ENCODE assay signal across 8 cellular contexts in the genomic region with DNA sequence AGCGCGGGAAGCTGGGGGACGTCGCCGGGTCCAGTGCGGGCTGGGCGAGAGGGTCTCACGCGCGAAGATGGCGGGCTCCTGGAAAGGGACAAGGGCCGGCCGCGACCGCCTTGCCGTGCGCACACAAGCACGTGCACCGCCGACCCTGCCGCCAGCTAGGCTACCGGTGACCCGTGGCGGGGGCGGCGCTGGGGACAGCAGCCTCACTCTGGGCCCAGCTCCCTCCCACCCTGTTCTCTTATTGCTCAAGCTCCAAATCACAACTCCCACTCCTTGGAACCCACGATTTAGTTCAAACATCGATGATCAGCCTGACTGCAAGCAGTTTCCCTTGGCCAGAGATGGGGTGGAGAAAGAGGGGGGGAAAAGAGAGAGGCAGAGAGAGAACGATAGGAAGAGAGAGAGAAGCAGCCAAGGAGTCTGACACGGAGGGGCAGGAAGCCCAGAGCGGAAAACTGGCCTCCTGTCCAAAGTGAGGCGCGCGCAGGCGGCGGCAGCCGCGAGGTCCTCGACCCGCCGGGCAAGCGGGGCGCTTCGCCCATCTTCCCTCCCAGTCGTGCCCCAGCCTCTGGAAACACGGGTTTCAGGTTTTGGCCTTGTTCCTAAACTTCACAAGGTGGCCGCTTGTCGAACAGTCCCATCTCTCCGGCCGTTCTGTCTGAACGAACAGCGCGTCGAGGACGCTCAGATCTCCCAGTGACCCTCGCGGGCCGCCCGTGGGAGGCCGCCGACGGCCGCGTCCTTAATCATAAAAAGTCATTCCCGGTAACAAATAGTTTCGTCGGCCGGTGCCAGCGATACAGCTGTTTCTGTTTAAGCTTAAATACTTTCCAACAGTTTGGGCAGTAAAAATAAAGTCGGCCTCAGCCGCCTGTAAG. TPM values are rescaled to one million over a fixed set of nuclear protein-coding genes. Genes with fewer than 3 reads are reported as not detected.
DNase-seq lines count a peak whose midpoint lies in the region; ATAC-seq, FAIRE-seq and TF ChIP-seq lines count a peak whose summit lies in the region.
"Had no signal": no experiment of that assay in that cellular context is flagged by ENCODE, and none has a peak within 500 bp of the region (broad histone marks: within the 10 kb centered on the region; RNA-seq: fewer than 3 reads in every experiment).

No MANE protein-coding gene starts in this region.

- TF ChIP-seq CTCF in GM06990 (IDR thresholded peaks at IDR 0.05; ENCODE audit: insufficient read depth, low read length, poor library complexity, severe bottlenecking) (no peak), PC-3 (conservative IDR thresholded peaks at IDR 0.05; ENCODE audit: low read depth, low read length) (no peak), epithelial cell of proximal tubule (conservative IDR thresholded peaks at IDR 0.05; ENCODE audit: low read depth, low read length) (no peak), prostate gland (IDR thresholded peaks at IDR 0.05) (no peak)

- H3K36me3 ChIP-seq in GM06990 (ENCODE audit: control insufficient read depth, insufficient read depth, low read length) (no peaks in the 10 kb centered on the region), PC-3 (ENCODE audit: low read depth, low read length) (0 out of 2 replicates have a peak, but pooled peaks cover 6% of the 10 kb centered on the region), prostate gland (no peaks in the 10 kb centered on the region)

- H3K9me2 ChIP-seq in PC-3 (replicated peaks; ENCODE audit: low read length), result no peaks in the 10 kb centered on the region

- whole genome bisulfite sequencing in prostate gland, result 2% methylated on average over 71 of the region's 71 CpGs

- peaks cover 22% of the 10 kb centered on the region for H3K79me2 ChIP-seq in PC-3 (ENCODE audit: low read length)

- H2AFZ ChIP-seq in PC-3 (ENCODE audit: low read length), result peak overlapping the region; percentile 59

- POLR2A ChIA-PET in PC-3 (lab: Charles Lee; ENCODE audit: unreplicated experiment), result no interaction called here

- H3K4me2 ChIP-seq in PC-3 (ENCODE audit: low read length), result peak overlapping the region; percentile 89

- BruUV-seq in PC-3 (replicated peaks; lab: Mats Ljungman, UMichigan), result no TSS peak

- H3K9me3 ChIP-seq in PC-3 (ENCODE audit: low read length) (no peaks in the 10 kb centered on the region), prostate gland (no peaks in the 10 kb centered on the region)

- H3K27ac ChIP-seq in PC-3 (ENCODE audit: low read length) (no peak overlapping the region), prostate gland (no peak overlapping the region)

- peaks cover 45% of the 10 kb centered on the region for H3K4me1 ChIP-seq in PC-3 (ENCODE audit: insufficient read depth, low read length)
- H3K4me1 ChIP-seq in prostate gland (replicated peaks), result peaks cover 13% of the 10 kb centered on the region

- no peak for TF ChIP-seq POLR2A in prostate gland (IDR thresholded peaks at IDR 0.05)

- H4K20me1 ChIP-seq in PC-3 (ENCODE audit: low read length), result peaks cover 3% of the 10 kb centered on the region; the same call in 1 of the 2 replicates

- H3K27me3 ChIP-seq in GM06990 (replicated peaks; ENCODE audit: control insufficient read depth, insufficient read depth, low read length) (peaks cover 8% of the 10 kb centered on the region), PC-3 (ENCODE audit: low read length) (peaks cover 59% of the 10 kb centered on the region), prostate gland (replicated peaks; ENCODE audit: insufficient read depth) (peaks cover 49% of the 10 kb centered on the region)

- CTCF ChIA-PET in PC-3 (lab: Charles Lee), result no interaction called here

- H3K9ac ChIP-seq in PC-3 (ENCODE audit: low read length), result no peak overlapping the region

- FAIRE-seq in HTR-8/SVneo (lab: Jason Lieb, UNC), result no peak

- H3F3A ChIP-seq in PC-3 (ENCODE audit: low read length, unreplicated experiment), result no peaks in the 10 kb centered on the region

- H3K4me3 ChIP-seq in GM06990 (replicated peaks; ENCODE audit: low read depth, low read length) (no peak overlapping the region; the same call in 1 of the 2 replicates), PC-3 (ENCODE audit: low read length) (peak overlapping the region; percentile 62), epithelial cell of proximal tubule (ENCODE audit: low read depth, low read length) (peak overlapping the region; percentile 50), prostate gland (peak overlapping the region; percentile 61 to 70)

- ATAC-seq in PC-3, result no peak
- ATAC-seq in GM21528 (IDR thresholded peaks at IDR 0.05; ENCODE audit: low FRiP score, unreplicated experiment), result no peak

- intact Hi-C loops in PC-3 (cut with micrococcal nuclease), result loop anchor here (5.0 kb wide), 1 partner anchor 44 kb away; no protein-coding TSS in a partner anchor
- intact Hi-C loops in prostate gland (cut with DNase I), result loop anchor here (5.0 kb wide), 2 partner anchors 39 to 194 kb away; a partner anchor contains a TSS

- DNase-seq in GM06990 (ENCODE audit: extremely low read depth, insufficient read length) (peak; percentile 47), PC-3 (no peak), epithelial cell of proximal tubule (ENCODE audit: low read depth) (no peak), prostate gland (ENCODE audit: low spot score) (no peak), AG08396 (ENCODE audit: low spot score) (no peak), HTR-8/SVneo (ENCODE audit: insufficient read length, low spot score) (no peak)
- DNase-seq: occipital lobe had no signal

RNA-seq across cellular contexts. Expression of a gene that starts 1.7 kb away (rescaled TPM):
- total RNA-seq in PC-3 (2014; rRNA removed) (11.3 and 12.8 TPM in 2 replicates), epithelial cell of proximal tubule (3.5 and 4.1 TPM in 2 replicates), prostate gland (1 to 10 TPM; 4.7 to 4.8 TPM)

RNA-seq across cellular contexts. Expression of a gene that starts 20.6 kb away (rescaled TPM):
- total RNA-seq in PC-3 (2014; rRNA removed), result 39.2 and 43.9 TPM in 2 replicates
- 7.6 and 11.1 TPM in 2 replicates for total RNA-seq in epithelial cell of proximal tubule
- total RNA-seq in prostate gland, result 10 to 100 TPM in 1 of 2 donors, 1 to 10 TPM in 1; 2.0 to 17.0 TPM

RNA-seq across cellular contexts. Expression of a gene that starts 40.7 kb away (rescaled TPM):
- 53.5 and 75.4 TPM in 2 replicates for total RNA-seq in PC-3 (2014; rRNA removed)
- 4.8 and 7.4 TPM in 2 replicates for total RNA-seq in epithelial cell of proximal tubule
- 10 to 100 TPM; 28.0 to 28.5 TPM for total RNA-seq in prostate gland
